In the genomic region with DNA sequence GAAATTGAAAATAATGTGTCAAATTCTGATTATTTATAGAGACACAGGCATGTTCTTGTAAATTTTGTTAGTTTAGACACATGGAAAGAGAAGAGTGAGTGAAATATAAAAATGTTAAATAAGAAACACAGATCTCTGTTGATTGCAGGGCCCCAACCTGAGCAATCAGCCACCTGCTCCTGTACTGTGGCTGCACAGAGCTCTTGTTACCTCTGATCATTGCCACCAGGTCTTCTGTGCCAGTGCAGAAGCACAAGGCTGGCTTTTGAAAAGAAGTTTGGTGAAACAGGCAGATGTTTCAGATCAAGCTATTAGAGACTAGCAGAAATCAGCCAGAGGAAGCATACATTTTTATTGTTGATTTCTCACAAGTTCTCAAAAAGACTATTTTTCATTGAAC, we compare ENCODE assay signal across 11 cellular contexts.
A peak's percentile ranks its signal among the peaks of the same experiment; 100 is the strongest.
DNase-seq lines count a peak whose midpoint lies in the region; ATAC-seq lines count a peak whose summit lies in the region.
"Had no signal": no experiment of that assay in that cellular context is flagged by ENCODE, and none has a peak within 500 bp of the region (broad histone marks: within the 10 kb centered on the region; RNA-seq: fewer than 3 reads in every experiment).

No MANE protein-coding gene starts in this region.

- peaks cover 14% of the 10 kb centered on the region for H3K4me1 Mint-ChIP-seq in activated naive CD4-positive, alpha-beta T cell treated with anti-CD3 and anti-CD28 coated beads, Interleukin-2, amount 50 U/mL, for 24 hours
- peaks cover 21% of the 10 kb centered on the region for H3K4me1 Mint-ChIP-seq in activated CD4-positive, alpha-beta memory T cell treated with anti-CD3 and anti-CD28 coated beads, Interleukin-2, amount 10 ng/mL, durations not matched to agents 7 days and 5 days
- peaks cover 10% of the 10 kb centered on the region for H3K4me1 Mint-ChIP-seq in activated naive CD8-positive, alpha-beta T cell treated with anti-CD3 and anti-CD28 coated beads, Interleukin-2, amount 10 ng/mL, durations not matched to agents 7 days and 5 days

- no peaks in the 10 kb centered on the region for H3K9me3 Mint-ChIP-seq in activated naive CD4-positive, alpha-beta T cell treated with anti-CD3 and anti-CD28 coated beads, Interleukin-2, amount 50 U/mL, for 24 hours
- no peaks in the 10 kb centered on the region for H3K9me3 Mint-ChIP-seq in activated CD4-positive, alpha-beta memory T cell treated with anti-CD3 and anti-CD28 coated beads, Interleukin-2, amount 10 ng/mL, durations not matched to agents 7 days and 5 days
- no peaks in the 10 kb centered on the region for H3K9me3 Mint-ChIP-seq in activated naive CD8-positive, alpha-beta T cell treated with anti-CD3 and anti-CD28 coated beads, Interleukin-2, amount 10 ng/mL, durations not matched to agents 7 days and 5 days

- no peak for ATAC-seq in activated naive CD8-positive, alpha-beta T cell treated with anti-CD3 and anti-CD28 coated beads, Interleukin-2, amount 10 ng/mL, durations not matched to agents 7 days and 5 days (ENCODE audit: low read depth)
- no peak for ATAC-seq in activated CD4-positive, CD25-positive, alpha-beta regulatory T cell treated with anti-CD3 and anti-CD28 coated beads, Interleukin-2, amount 50 U/mL, for 24 hours
- ATAC-seq: K562 had no signal

- CTCF ChIA-PET in activated CD4-positive, alpha-beta memory T cell treated with anti-CD3 and anti-CD28 coated beads, Interleukin-2, amount 10 ng/mL, durations not matched to agents 7 days and 5 days (lab: Charles Lee), result interaction anchor here (1.4 kb wide), 1 partner anchor 16 kb away, joined by 3 read pairs; no protein-coding TSS in a partner anchor

- DNase-seq in activated naive CD4-positive, alpha-beta T cell treated with Interleukin-2 at 50 U/mL for 16 hours, result no peak
- DNase-seq in activated CD4-positive, alpha-beta memory T cell treated with anti-CD3 and anti-CD28 coated beads, Interleukin-2, amount 10 ng/mL, durations not matched to agents 7 days and 5 days, result no peak
- DNase-seq in activated naive CD8-positive, alpha-beta T cell treated with anti-CD3 and anti-CD28 coated beads, Interleukin-2, amount 10 ng/mL, durations not matched to agents 7 days and 5 days, result no peak
- no peak for DNase-seq in HCEC 1CT
- no peak for DNase-seq in NCI-H69 (lab: John Stamatoyannopoulos, UW)
- DNase-seq: EL, NCI-H1048, NCI-H2107 had no signal

- no peaks in the 10 kb centered on the region for H3K27me3 Mint-ChIP-seq in activated naive CD4-positive, alpha-beta T cell treated with anti-CD3 and anti-CD28 coated beads, Interleukin-2, amount 50 U/mL, for 24 hours
- H3K27me3 Mint-ChIP-seq in activated CD4-positive, alpha-beta memory T cell treated with anti-CD3 and anti-CD28 coated beads, Interleukin-2, amount 10 ng/mL, durations not matched to agents 7 days and 5 days, result no peaks in the 10 kb centered on the region
- H3K27me3 Mint-ChIP-seq in activated naive CD8-positive, alpha-beta T cell treated with anti-CD3 and anti-CD28 coated beads, Interleukin-2, amount 10 ng/mL, durations not matched to agents 7 days and 5 days, result no peaks in the 10 kb centered on the region

- H3K27ac Mint-ChIP-seq in activated naive CD4-positive, alpha-beta T cell treated with anti-CD3 and anti-CD28 coated beads, Interleukin-2, amount 50 U/mL, for 24 hours, result peak overlapping the region; percentile 73
- peak overlapping the region; percentile 50 for H3K27ac Mint-ChIP-seq in activated CD4-positive, alpha-beta memory T cell treated with anti-CD3 and anti-CD28 coated beads, Interleukin-2, amount 10 ng/mL, durations not matched to agents 7 days and 5 days
- H3K27ac Mint-ChIP-seq in activated naive CD8-positive, alpha-beta T cell treated with anti-CD3 and anti-CD28 coated beads, Interleukin-2, amount 10 ng/mL, durations not matched to agents 7 days and 5 days, result peak overlapping the region; percentile 69

- no peaks in the 10 kb centered on the region for H3K36me3 Mint-ChIP-seq in activated naive CD4-positive, alpha-beta T cell treated with anti-CD3 and anti-CD28 coated beads, Interleukin-2, amount 50 U/mL, for 24 hours
- H3K36me3 Mint-ChIP-seq in activated CD4-positive, alpha-beta memory T cell treated with anti-CD3 and anti-CD28 coated beads, Interleukin-2, amount 10 ng/mL, durations not matched to agents 7 days and 5 days (ENCODE audit: low read depth), result no peaks in the 10 kb centered on the region
- H3K36me3 Mint-ChIP-seq in activated naive CD8-positive, alpha-beta T cell treated with anti-CD3 and anti-CD28 coated beads, Interleukin-2, amount 10 ng/mL, durations not matched to agents 7 days and 5 days, result no peaks in the 10 kb centered on the region

- peak overlapping the region; percentile 57 for H3K4me3 Mint-ChIP-seq in activated naive CD4-positive, alpha-beta T cell treated with anti-CD3 and anti-CD28 coated beads, Interleukin-2, amount 50 U/mL, for 24 hours
- H3K4me3 Mint-ChIP-seq in activated CD4-positive, alpha-beta memory T cell treated with anti-CD3 and anti-CD28 coated beads, Interleukin-2, amount 10 ng/mL, durations not matched to agents 7 days and 5 days, result no peak overlapping the region
- peak overlapping the region; percentile 44 for H3K4me3 Mint-ChIP-seq in activated naive CD8-positive, alpha-beta T cell treated with anti-CD3 and anti-CD28 coated beads, Interleukin-2, amount 10 ng/mL, durations not matched to agents 7 days and 5 days

- POLR2A ChIA-PET in activated CD4-positive, alpha-beta memory T cell treated with anti-CD3 and anti-CD28 coated beads, Interleukin-2, amount 10 ng/mL, durations not matched to agents 7 days and 5 days (lab: Charles Lee), result no interaction called here
- POLR2A ChIA-PET in activated naive CD8-positive, alpha-beta T cell treated with anti-CD3 and anti-CD28 coated beads, Interleukin-2, amount 10 ng/mL, durations not matched to agents 7 days and 5 days (lab: Charles Lee), result interaction anchor here (1.6 kb wide), 1 partner anchor 10 kb away, joined by 4 read pairs; no protein-coding TSS in a partner anchor
